Comparison of ENCODE assay signal across 8 cellular contexts in genomic region chr11:57310630-57311086, GRCh38. TPM values are rescaled to one million over a fixed set of nuclear protein-coding genes. Genes with fewer than 3 reads are reported as not detected.
DNase-seq lines count a peak whose midpoint lies in the region; ATAC-seq and TF ChIP-seq lines count a peak whose summit lies in the region.

No MANE protein-coding gene starts in this region.

- ATAC-seq in Right ventricle myocardium superior (ENCODE audit: poor library complexity): peak; percentile 1
- peak; percentile 46 for ATAC-seq in body of pancreas

- H3K27ac ChIP-seq in body of pancreas (peak overlapping the region; percentile 84 to 97 (median 92)), liver (ENCODE audit: low read depth in 1 of 2, low read length in 2 of 2) (peak overlapping the region; percentile 92 to 93), vagina (peak overlapping the region; percentile 93)

- WGBS in body of pancreas, 2 donors: 12 to 16% methylated on average over 5 to 6 of the region's 6 CpGs
- WGBS in liver: 19% methylated on average over 6 of the region's 6 CpGs

- DNase-seq in Right ventricle myocardium superior (no peak), cardiac septum (ENCODE audit: low spot score) (no peak), body of pancreas (peak; percentile 83 to 94 (median 88)), vagina (ENCODE audit: extremely low spot score in 2 of 2) (no peak), putamen (ENCODE audit: low spot score) (no peak), NK-92 (lab: John Stamatoyannopoulos, UW; ENCODE audit: unreplicated experiment) (no peak), NOMO-1 treated with dmso at 0.1 percent for 144 hours (lab: John Stamatoyannopoulos, UW; ENCODE audit: unreplicated experiment) (no peak)

- TF ChIP-seq POLR2A in body of pancreas (IDR thresholded peaks at IDR 0.05): no peak
- no peak for TF ChIP-seq POLR2A in vagina (IDR thresholded peaks at IDR 0.05)

- H3K9me3 ChIP-seq in body of pancreas (no peaks in the 10 kb centered on the region), liver (ENCODE audit: control insufficient read depth in 4 of 4, low read length in 3 of 4) (no peaks in the 10 kb centered on the region), vagina (no peaks in the 10 kb centered on the region)

- H3K4me1 ChIP-seq in body of pancreas (peaks cover 81% of the 10 kb centered on the region), liver (ENCODE audit: control insufficient read depth in 4 of 4, insufficient read depth in 4 of 4, low read length in 3 of 4) (peaks cover 45 to 90% (median 77%) of the 10 kb centered on the region in 4 donors), vagina (peaks cover 85% of the 10 kb centered on the region)

- peaks cover 3 to 6% of the 10 kb centered on the region in 2 donors for H3K36me3 ChIP-seq in body of pancreas (replicated peaks in 1 of 2; ENCODE audit: insufficient read depth in 1 of 2, low read depth in 2 of 2)
- H3K36me3 ChIP-seq in liver (ENCODE audit: control insufficient read depth in 4 of 4, insufficient read depth in 3 of 4, low read depth in 1 of 4, low read length in 3 of 4): peaks cover 3 to 9% (median 5%) of the 10 kb centered on the region in 4 donors
- peaks cover 2 to 54% of the 10 kb centered on the region in 2 donors for H3K36me3 ChIP-seq in vagina

- TF ChIP-seq RAD21 in liver (IDR thresholded peaks at IDR 0.05): peak in 1 of 2 donors; percentile 40

- no peak for TF ChIP-seq CTCF in body of pancreas (IDR thresholded peaks at IDR 0.05)
- no peak for TF ChIP-seq CTCF in liver (IDR thresholded peaks at IDR 0.05; ENCODE audit: low read depth, low read length, missing input control)
- no peak for TF ChIP-seq CTCF in vagina (IDR thresholded peaks at IDR 0.05)

- intact Hi-C loops in Right ventricle myocardium superior (cut with DNase I) (no loop called here), cardiac septum (cut with DNase I) (no loop called here), body of pancreas (cut with DNase I) (no loop called here), vagina (cut with DNase I) (loop anchor here (5.0 kb wide), 1 partner anchor 1267 kb away; the partner anchor contains the start of genes LPXN and ZFP91)

- H3K9ac ChIP-seq in liver (ENCODE audit: low read depth in 1 of 2, low read length in 2 of 2): peak overlapping the region in 1 of 2 donors; percentile 20

- H3K27me3 ChIP-seq in body of pancreas (no peaks in the 10 kb centered on the region), liver (ENCODE audit: control insufficient read depth in 4 of 4, insufficient read depth in 4 of 4, low read length in 3 of 4) (no peaks in the 10 kb centered on the region), vagina (no peaks in the 10 kb centered on the region)

- H3K4me3 ChIP-seq in body of pancreas (no peak overlapping the region), liver (ENCODE audit: low read depth in 1 of 3, low read length in 3 of 3) (peak overlapping the region; percentile 59 to 79 (median 70)), vagina (peak overlapping the region; percentile 50 to 57)

TF ChIP-seq in liver, 16 proteins besides CTCF, POLR2A, EP300 and RAD21:
- TF ChIP-seq YY1 (IDR thresholded peaks at IDR 0.05): peak; percentile 42
- no peak for TF ChIP-seq HNF4G (IDR thresholded peaks at IDR 0.05)
- TF ChIP-seq EGR1 (IDR thresholded peaks at IDR 0.05; ENCODE audit: low read depth in 2 of 2): no peak
- TF ChIP-seq FOXA1 (IDR thresholded peaks at IDR 0.05): peak; percentile 85
- peak; percentile 30 for TF ChIP-seq SP1 (IDR thresholded peaks at IDR 0.05)
- TF ChIP-seq TAF1 (conservative IDR thresholded peaks at IDR 0.05): peak; percentile 49
- TF ChIP-seq ZBTB33 (IDR thresholded peaks at IDR 0.05): no peak
- no peak for TF ChIP-seq REST (IDR thresholded peaks at IDR 0.05)
- TF ChIP-seq HNF4A (conservative IDR thresholded peaks at IDR 0.05): peak; percentile 64 to 75
- peak; percentile 91 for TF ChIP-seq FOXA2 (IDR thresholded peaks at IDR 0.05)
- no peak for TF ChIP-seq GABPA (IDR thresholded peaks at IDR 0.05 in 1 of 2, conservative IDR thresholded peaks at IDR 0.05 in 1 of 2)
- no peak for TF ChIP-seq ATF3 (IDR thresholded peaks at IDR 0.05)
- TF ChIP-seq JUND (IDR thresholded peaks at IDR 0.05): peak in 1 of 2 donors; percentile 59
- peak; percentile 66 for TF ChIP-seq NR2F2 (IDR thresholded peaks at IDR 0.05)
- peak; percentile 53 for TF ChIP-seq MAX (IDR thresholded peaks at IDR 0.05)
- TF ChIP-seq RXRA (IDR thresholded peaks at IDR 0.05): peak; percentile 58 to 68

RNA-seq across cellular contexts. Expression of gene TNKS1BP1, which starts 14.1 kb away (rescaled TPM):
- total RNA-seq in Right ventricle myocardium superior: 39.7 TPM
- total RNA-seq in cardiac septum: 36.2 TPM
- total RNA-seq in body of pancreas: 100 to 1,000 TPM in 1 of 2 donors, 10 to 100 TPM in 1; 83.5 to 115 TPM
- total RNA-seq in liver: 10 to 100 TPM; 28.3 to 61.9 TPM
- polyA plus RNA-seq in liver: 10 to 100 TPM; 32.0 to 67.1 TPM
- 159 TPM for total RNA-seq in vagina

RNA-seq across cellular contexts. Expression of gene SSRP1, which starts 25.0 kb away (rescaled TPM):
- total RNA-seq in Right ventricle myocardium superior: 36.3 TPM
- total RNA-seq in cardiac septum: 35.4 TPM
- 10 to 100 TPM; 44.2 to 51.9 TPM for total RNA-seq in body of pancreas
- total RNA-seq in liver: 10 to 100 TPM; 28.5 to 45.3 TPM
- polyA plus RNA-seq in liver: 10 to 100 TPM; 13.9 to 28.2 TPM
- total RNA-seq in vagina: 85.4 TPM

RNA-seq across cellular contexts. Expression of gene P2RX3, which starts 27.5 kb away (rescaled TPM):
- 1.3 TPM for total RNA-seq in Right ventricle myocardium superior
- 0.48 TPM for total RNA-seq in cardiac septum
- not detected for total RNA-seq in body of pancreas
- under 1 TPM; 0.28 to 0.33 TPM for total RNA-seq in liver
- polyA plus RNA-seq in liver: under 1 TPM; 0.18 TPM
- total RNA-seq in vagina: not detected

Comparison
In these comparisons a context has a peak if more than half of its experiments do, and no peak if none do; other contexts are left out.
1. DNase-seq: peak in body of pancreas (4 of 4); none in Right ventricle myocardium superior (single experiment), cardiac septum (single experiment), vagina (0 of 2), putamen (single experiment), NK-92 (single experiment) and NOMO-1 treated with dmso at 0.1 percent for 144 hours (single experiment).
2. H3K4me3 ChIP-seq: peak in liver (3 of 3) and vagina (2 of 2); none in body of pancreas (0 of 2).
3. Peak in every context shown above with its lines, with median percentiles within 50 percentile points of each other: H3K27ac ChIP-seq.